Comparison of ENCODE assay signal across 9 cellular contexts in genomic region chr19:55579766-55580621, GRCh38. TPM values are rescaled to one million over a fixed set of nuclear protein-coding genes. Genes with fewer than 3 reads are reported as not detected.
DNase-seq lines count a peak whose midpoint lies in the region; ATAC-seq and TF ChIP-seq lines count a peak whose summit lies in the region.
"Had no signal": no experiment of that assay in that cellular context is flagged by ENCODE, and none has a peak within 500 bp of the region (broad histone marks: within the 10 kb centered on the region; RNA-seq: fewer than 3 reads in every experiment).

No MANE protein-coding gene starts in this region.

- H3K79me2 ChIP-seq in ACC112 (ENCODE audit: control insufficient read depth, insufficient read depth, low read length, unreplicated experiment) = peaks cover 13% of the 10 kb centered on the region

- peak; percentile 29 for ATAC-seq in naive thymus-derived CD4-positive, alpha-beta T cell
- no peak for ATAC-seq in GM21825 (IDR thresholded peaks at IDR 0.05; ENCODE audit: unreplicated experiment)

- CTCF ChIA-PET in naive thymus-derived CD4-positive, alpha-beta T cell (lab: Charles Lee) = interaction anchor here (2.0 kb wide), 1 partner anchor 26 kb away, joined by 5 read pairs; the partner anchor contains the start of gene ZNF865

- H2AFZ ChIP-seq in ACC112 (ENCODE audit: low read length, unreplicated experiment) = no peak overlapping the region

- intact Hi-C loops in naive thymus-derived CD4-positive, alpha-beta T cell (cut with micrococcal nuclease) = loop anchor here (1.0 to 10.0 kb wide), 7 partner anchors 19 to 195 kb away; partner anchors contain the start of genes FIZ1 (in 2 of the 2), ZNF865 (in 2 of the 2), EPN1 (in 1 of the 2) and RPL28 (in 1 of the 2)

- 11 to 12% methylated on average over 18 to 20 of the region's 20 CpGs for WGBS in esophagus, 2 donors

- DNase-seq in SJSA1 (ENCODE audit: low read depth in 1 of 2, low spot score in 2 of 2) = peak; percentile 32 to 62
- DNase-seq in naive thymus-derived CD4-positive, alpha-beta T cell = peak in 2 of 9 donors; percentile 9 to 20
- no peak for DNase-seq in activated gamma-delta T cell treated with Interleukin-2 at 50 U/mL for 16 hours
- no peak for DNase-seq in midbrain (lab: John Stamatoyannopoulos, UW)

- H3K27me3 Mint-ChIP-seq in naive thymus-derived CD4-positive, alpha-beta T cell = peaks cover 0 to 9% (median 0%) of the 10 kb centered on the region in 5 donors

- peaks cover 0 to 15% (median 9%) of the 10 kb centered on the region in 5 donors for H3K36me3 Mint-ChIP-seq in naive thymus-derived CD4-positive, alpha-beta T cell

- no peak for TF ChIP-seq CTCF in GM12875 (IDR thresholded peaks at IDR 0.05; ENCODE audit: borderline replicate concordance, insufficient read depth, low read depth, low read length)

- no peaks in the 10 kb centered on the region for H3K4me1 ChIP-seq in ACC112 (ENCODE audit: control insufficient read depth, insufficient read depth, low read length, unreplicated experiment)
- H3K4me1 ChIP-seq in SJSA1 (replicated peaks) = peaks cover 12% of the 10 kb centered on the region
- peaks cover 0 to 4% of the 10 kb centered on the region in 2 donors for H3K4me1 ChIP-seq in esophagus (ENCODE audit: control insufficient read depth in 2 of 2, insufficient read depth in 2 of 2, low read length in 1 of 2)
- H3K4me1 ChIP-seq in naive thymus-derived CD4-positive, alpha-beta T cell (ENCODE audit: control insufficient read depth in 2 of 2, insufficient read depth in 2 of 2, low read length in 2 of 2) = peaks cover 8 to 16% of the 10 kb centered on the region in 2 donors

- H3K27me3 ChIP-seq in ACC112 (ENCODE audit: insufficient read depth, low read length) (no peaks in the 10 kb centered on the region), SJSA1 (replicated peaks) (no peaks in the 10 kb centered on the region), esophagus (ENCODE audit: control insufficient read depth in 1 of 2, insufficient read depth in 2 of 2, low read length in 2 of 2) (no peaks in the 10 kb centered on the region)
- H3K27me3 ChIP-seq in naive thymus-derived CD4-positive, alpha-beta T cell (ENCODE audit: control insufficient read depth in 2 of 2, insufficient read depth in 2 of 2, low read length in 2 of 2) = no peaks in the 10 kb centered on the region

- H3K9me3 ChIP-seq in SJSA1 (replicated peaks) (no peaks in the 10 kb centered on the region), esophagus (ENCODE audit: control insufficient read depth in 2 of 2, insufficient read depth in 1 of 2, low read depth in 1 of 2, low read length in 1 of 2) (no peaks in the 10 kb centered on the region)
- H3K9me3 ChIP-seq in naive thymus-derived CD4-positive, alpha-beta T cell (ENCODE audit: control insufficient read depth in 2 of 3, low read length in 3 of 3) = peaks cover 0 to 3% (median 0%) of the 10 kb centered on the region in 3 experiments

- H3K27ac Mint-ChIP-seq in naive thymus-derived CD4-positive, alpha-beta T cell = peak overlapping the region; percentile 74 to 96 (median 88)

- peaks cover 0 to 8% (median 3%) of the 10 kb centered on the region in 11 donors for H3K9me3 Mint-ChIP-seq in naive thymus-derived CD4-positive, alpha-beta T cell

- peak overlapping the region; percentile 85 to 92 (median 88) for H3K4me3 Mint-ChIP-seq in naive thymus-derived CD4-positive, alpha-beta T cell

- POLR2A ChIA-PET in naive thymus-derived CD4-positive, alpha-beta T cell (lab: Charles Lee) = interaction anchor here (0.6 to 2.7 kb wide), 4 partner anchors 19 to 503 kb away, joined by 3 to 20 read pairs (median 12); partner anchors contain the start of genes FIZ1 and ZNF524

- peaks cover 16 to 29% (median 23%) of the 10 kb centered on the region in 7 donors for H3K4me1 Mint-ChIP-seq in naive thymus-derived CD4-positive, alpha-beta T cell

- H3K4me3 ChIP-seq in ACC112 (ENCODE audit: low read depth, low read length) (peak overlapping the region; percentile 91), GM12875 (ENCODE audit: low read depth, low read length) (peak overlapping the region; percentile 83), SJSA1 (peak overlapping the region; percentile 70), esophagus (ENCODE audit: low read depth in 1 of 2, low read length in 2 of 2) (peak overlapping the region; percentile 68 to 86)
- peak overlapping the region; percentile 82 for H3K4me3 ChIP-seq in naive thymus-derived CD4-positive, alpha-beta T cell (ENCODE audit: low read length)

- H3K27ac ChIP-seq in ACC112 (ENCODE audit: low read depth, low read length) (peak overlapping the region; percentile 40), SJSA1 (peak overlapping the region; percentile 71), esophagus (ENCODE audit: low read depth in 2 of 2, low read length in 1 of 2) (peak overlapping the region; percentile 76 to 83)
- H3K27ac ChIP-seq in naive thymus-derived CD4-positive, alpha-beta T cell (ENCODE audit: low read depth, low read length) = peak overlapping the region; percentile 87

- no peaks in the 10 kb centered on the region for H3K36me3 ChIP-seq in ACC112 (ENCODE audit: insufficient read depth, low read length)
- peaks cover 20% of the 10 kb centered on the region for H3K36me3 ChIP-seq in SJSA1
- peaks cover 4 to 9% of the 10 kb centered on the region in 2 donors for H3K36me3 ChIP-seq in esophagus (ENCODE audit: control insufficient read depth in 2 of 2, insufficient read depth in 2 of 2, low read length in 1 of 2)
- peaks cover 0 to 11% (median 0%) of the 10 kb centered on the region in 3 experiments for H3K36me3 ChIP-seq in naive thymus-derived CD4-positive, alpha-beta T cell (ENCODE audit: control insufficient read depth in 2 of 3, insufficient read depth in 3 of 3, low read length in 3 of 3)

RNA-seq across cellular contexts. Expression of gene ZNF579, which starts 0.7 kb away (rescaled TPM):
- 7.2 and 12.7 TPM in 2 replicates for total RNA-seq in SJSA1 (2014; rRNA removed; shearing (Covaris generic))
- 1 to 10 TPM; 3.4 to 4.4 TPM for polyA plus RNA-seq in esophagus
- total RNA-seq in naive thymus-derived CD4-positive, alpha-beta T cell = 10 to 100 TPM in 1 of 5 experiments, 1 to 10 TPM in 4; 6.1 to 11.0 (median 7.8) TPM
- 1 to 10 TPM in 1 of 2 donors, under 1 TPM in 1; 0.50 to 2.2 TPM for polyA plus RNA-seq in naive thymus-derived CD4-positive, alpha-beta T cell

RNA-seq across cellular contexts. Expression of gene FIZ1, which starts 19.3 kb away (rescaled TPM):
- 2.4 and 5.4 TPM in 2 replicates for total RNA-seq in SJSA1 (2014; rRNA removed; shearing (Covaris generic))
- 10 to 100 TPM in 1 of 2 donors, 1 to 10 TPM in 1; 7.2 to 10.9 TPM for polyA plus RNA-seq in esophagus
- total RNA-seq in naive thymus-derived CD4-positive, alpha-beta T cell = 10 to 100 TPM in 4 of 5 experiments, 1 to 10 TPM in 1; 9.4 to 32.0 (median 16.1) TPM
- polyA plus RNA-seq in naive thymus-derived CD4-positive, alpha-beta T cell = 1 to 10 TPM; 3.3 to 6.5 TPM

RNA-seq across cellular contexts. Expression of gene ZNF524, which starts 20.1 kb away (rescaled TPM):
- 3.8 and 15.5 TPM in 2 replicates for total RNA-seq in SJSA1 (2014; rRNA removed; shearing (Covaris generic))
- polyA plus RNA-seq in esophagus = 10 to 100 TPM; 24.6 to 30.5 TPM
- total RNA-seq in naive thymus-derived CD4-positive, alpha-beta T cell = 10 to 100 TPM; 13.3 to 32.1 (median 24.7) TPM
- polyA plus RNA-seq in naive thymus-derived CD4-positive, alpha-beta T cell = 10 to 100 TPM; 41.2 to 50.5 TPM

RNA-seq across cellular contexts. Expression of gene ZNF865, which starts 25.5 kb away (rescaled TPM):
- total RNA-seq in SJSA1 (2014; rRNA removed; shearing (Covaris generic)) = 0.63 and 1.4 TPM in 2 replicates
- 1 to 10 TPM; 4.3 to 5.9 TPM for polyA plus RNA-seq in esophagus
- total RNA-seq in naive thymus-derived CD4-positive, alpha-beta T cell = 10 to 100 TPM; 13.8 to 22.7 (median 15.3) TPM
- under 1 TPM; 0.06 to 0.24 TPM for polyA plus RNA-seq in naive thymus-derived CD4-positive, alpha-beta T cell

RNA-seq across cellular contexts. Expression of gene SBK3, which starts 34.7 kb away (rescaled TPM):
- total RNA-seq in SJSA1 (2014; rRNA removed; shearing (Covaris generic)) = 0.32 TPM in 1 of 2 replicates, not detected in the other
- under 1 TPM; 0.09 to 0.18 TPM for polyA plus RNA-seq in esophagus
- not detected for total RNA-seq in naive thymus-derived CD4-positive, alpha-beta T cell
- not detected for polyA plus RNA-seq in naive thymus-derived CD4-positive, alpha-beta T cell
- total RNA-seq: renal cortical epithelial cell had no signal

Comparison
In these comparisons a context has a peak if more than half of its experiments do, and no peak if none do; other contexts are left out.
1. DNase-seq: peak in SJSA1 (2 of 2); none in activated gamma-delta T cell treated with Interleukin-2 at 50 U/mL for 16 hours (single experiment) and midbrain (single experiment).
2. Peak in every context shown above with its lines, with median percentiles within 50 percentile points of each other: H3K27ac ChIP-seq and H3K4me3 ChIP-seq.